ENCODE assay signal across 25 cellular contexts in the genomic region with DNA sequence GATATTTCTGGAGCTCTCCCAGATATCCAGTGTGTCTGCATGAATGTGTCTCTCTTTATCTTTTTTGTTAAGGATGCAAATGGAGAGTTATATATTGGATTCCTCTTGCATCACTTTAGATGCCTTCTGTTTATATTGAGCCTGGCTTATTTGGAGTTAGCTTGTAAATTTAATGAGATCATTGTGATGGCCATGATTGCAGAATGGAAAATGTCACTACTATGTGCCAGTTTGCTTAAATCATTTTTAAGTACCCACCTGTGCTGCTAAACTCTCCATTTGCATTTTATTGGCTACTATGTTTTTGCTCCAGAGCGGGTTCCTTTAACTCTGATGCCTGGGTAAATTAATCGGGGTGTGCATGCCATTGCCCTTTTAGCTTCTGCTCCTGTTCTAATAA.
"Had no signal": no experiment of that assay in that cellular context is flagged by ENCODE, and none has a peak within 500 bp of the region (broad histone marks: within the 10 kb centered on the region; RNA-seq: fewer than 3 reads in every experiment).

No MANE protein-coding gene starts in this region.

- ATAC-seq: activated CD4-positive, alpha-beta T cell treated with anti-CD3 and anti-CD28 coated beads for 36 hours; activated T-helper 17 cell treated with anti-CD3 and anti-CD28 coated beads, Interleukin-2, amount 50 U/mL, for 72 hours; Panc1; Right ventricle myocardium inferior; T-cell had no signal

- H3K9me3 Mint-ChIP-seq: activated CD4-positive, alpha-beta memory T cell treated with anti-CD3 and anti-CD28 coated beads, Interleukin-2, amount 10 ng/mL, durations not matched to agents 7 days and 5 days; activated naive CD4-positive, alpha-beta T cell treated with anti-CD3 and anti-CD28 coated beads for 36 hours; T-cell had no signal

- H3K4me3 Mint-ChIP-seq: activated CD4-positive, alpha-beta memory T cell treated with anti-CD3 and anti-CD28 coated beads, Interleukin-2, amount 10 ng/mL, durations not matched to agents 7 days and 5 days; activated CD4-positive, alpha-beta T cell treated with anti-CD3 and anti-CD28 coated beads for 36 hours; activated naive CD4-positive, alpha-beta T cell treated with anti-CD3 and anti-CD28 coated beads for 36 hours; activated naive CD8-positive, alpha-beta T cell; activated T-helper 17 cell treated with anti-CD3 and anti-CD28 coated beads, Interleukin-2, amount 50 U/mL, for 72 hours; T-cell had no signal

- DNase-seq: activated CD4-positive, alpha-beta memory T cell treated with anti-CD3 and anti-CD28 coated beads, Interleukin-2, amount 10 ng/mL, durations not matched to agents 7 days and 5 days; activated CD4-positive, alpha-beta T cell treated with anti-CD3 and anti-CD28 coated beads for 36 hours; activated CD4-positive, alpha-beta T cell treated with anti-CD3 and anti-CD28 coated beads, Interleukin-2, amount 50 U/mL, for 1 hour; activated gamma-delta T cell; activated naive CD4-positive, alpha-beta T cell treated with anti-CD3 and anti-CD28 coated beads for 36 hours; activated T-cell treated with anti-CD3 and anti-CD28 coated beads for 4 hours; activated T-cell treated with anti-CD3 and anti-CD28 coated beads, Interleukin-2, amount 50 U/mL, for 48 hours; amygdala; cerebellar nuclear complex; Kasumi-1; KBM-7; NCI-H1048; NCI-H146; NCI-H187 treated with DMSO at 0.1 percent for 48 hours; NCI-H2107; NCI-H2171 treated with DMSO at 0.1 percent for 48 hours; NCI-H526 treated with DMSO at 0.1 percent for 48 hours; RPMI8226; T-cell had no signal

- H3K27ac ChIP-seq: SK-N-MC, VCaP had no signal

- H3K4me1 Mint-ChIP-seq: activated CD4-positive, alpha-beta memory T cell treated with anti-CD3 and anti-CD28 coated beads, Interleukin-2, amount 10 ng/mL, durations not matched to agents 7 days and 5 days had no signal

- H3K27ac Mint-ChIP-seq: activated CD4-positive, alpha-beta memory T cell treated with anti-CD3 and anti-CD28 coated beads, Interleukin-2, amount 10 ng/mL, durations not matched to agents 7 days and 5 days; activated CD4-positive, alpha-beta T cell treated with anti-CD3 and anti-CD28 coated beads for 36 hours; activated naive CD4-positive, alpha-beta T cell treated with anti-CD3 and anti-CD28 coated beads for 36 hours; activated naive CD8-positive, alpha-beta T cell; activated T-helper 17 cell treated with anti-CD3 and anti-CD28 coated beads, Interleukin-2, amount 50 U/mL, for 72 hours; T-cell had no signal

- H3K4me3 ChIP-seq: SK-N-MC had no signal

- H3K27me3 Mint-ChIP-seq: activated CD4-positive, alpha-beta memory T cell treated with anti-CD3 and anti-CD28 coated beads, Interleukin-2, amount 10 ng/mL, durations not matched to agents 7 days and 5 days; activated CD4-positive, alpha-beta T cell treated with anti-CD3 and anti-CD28 coated beads for 36 hours; activated naive CD8-positive, alpha-beta T cell; activated T-helper 17 cell treated with anti-CD3 and anti-CD28 coated beads, Interleukin-2, amount 50 U/mL, for 72 hours; T-cell had no signal
